In genomic region chr17:2177235-2177811, GRCh38 we compare ENCODE assay signal across 11 cellular contexts.
A peak's percentile ranks its signal among the peaks of the same experiment; 100 is the strongest.
DNase-seq lines count a peak whose midpoint lies in the region; ATAC-seq, FAIRE-seq and TF ChIP-seq lines count a peak whose summit lies in the region.
"Had no signal": no experiment of that assay in that cellular context is flagged by ENCODE, and none has a peak within 500 bp of the region (broad histone marks: within the 10 kb centered on the region; RNA-seq: fewer than 3 reads in every experiment).

No MANE protein-coding gene starts in this region.

- no peaks in the 10 kb centered on the region for H3K9me3 ChIP-seq in subcutaneous abdominal adipose tissue (ENCODE audit: control insufficient read depth in 5 of 5, low read length in 5 of 5)

- H3K36me3 ChIP-seq in brain microvascular endothelial cell (replicated peaks) = peaks cover 7% of the 10 kb centered on the region
- H3K36me3 ChIP-seq in subcutaneous abdominal adipose tissue (ENCODE audit: control insufficient read depth in 5 of 5, insufficient read depth in 5 of 5, low read length in 5 of 5) = peaks cover 0 to 3% (median 0%) of the 10 kb centered on the region in 5 donors

- H3K27ac Mint-ChIP-seq in activated T-cell treated with anti-CD3 and anti-CD28 coated beads, Interleukin-2, amount 50 U/mL, for 24 hours = no peak overlapping the region
- H3K27ac Mint-ChIP-seq: activated CD4-positive, alpha-beta T cell treated with anti-CD3 and anti-CD28 coated beads for 36 hours had no signal

- DNase-seq in NCI-H1417 (lab: John Stamatoyannopoulos, UW) (peak in 2 of 3 experiments; percentile 1 to 13), NCI-H1417 treated with DMSO at 0.1 percent for 48 hours (lab: John Stamatoyannopoulos, UW) (no peak), brain microvascular endothelial cell (no peak), left lobe of liver (ENCODE audit: low spot score) (no peak), RCC 7860 (ENCODE audit: low spot score) (no peak)
- DNase-seq in activated T-cell treated with anti-CD3 and anti-CD28 coated beads, Interleukin-2, amount 50 U/mL, for 24 hours = no peak
- DNase-seq: activated CD4-positive, alpha-beta T cell treated with anti-CD3 and anti-CD28 coated beads for 36 hours; RPMI8226 had no signal

- no peak overlapping the region for H3K4me3 Mint-ChIP-seq in activated T-cell treated with anti-CD3 and anti-CD28 coated beads, Interleukin-2, amount 50 U/mL, for 24 hours
- H3K4me3 Mint-ChIP-seq: activated CD4-positive, alpha-beta T cell treated with anti-CD3 and anti-CD28 coated beads for 36 hours had no signal

- H3K27ac ChIP-seq in brain microvascular endothelial cell = peak overlapping the region; percentile 99
- H3K27ac ChIP-seq in subcutaneous abdominal adipose tissue (ENCODE audit: low read depth, low read length) = peak overlapping the region; percentile 86
- H3K27ac ChIP-seq: parathyroid adenoma had no signal

- no peak overlapping the region for H3K4me3 ChIP-seq in brain microvascular endothelial cell (ENCODE audit: low read depth, low read length)
- H3K4me3 ChIP-seq in subcutaneous abdominal adipose tissue (ENCODE audit: low read depth in 1 of 5, low read length in 5 of 5) = no peak overlapping the region

- no peak overlapping the region for H3K9ac ChIP-seq in subcutaneous abdominal adipose tissue (ENCODE audit: low read length in 5 of 5)
- H3K9ac ChIP-seq: parathyroid adenoma had no signal

- H3K4me1 ChIP-seq in subcutaneous abdominal adipose tissue (ENCODE audit: control insufficient read depth in 5 of 5, insufficient read depth in 5 of 5, low read length in 5 of 5) = peaks cover 72 to 100% (median 99%) of the 10 kb centered on the region in 5 donors

- no peaks in the 10 kb centered on the region for H3K27me3 Mint-ChIP-seq in activated T-cell treated with anti-CD3 and anti-CD28 coated beads, Interleukin-2, amount 50 U/mL, for 24 hours
- H3K27me3 Mint-ChIP-seq: activated CD4-positive, alpha-beta T cell treated with anti-CD3 and anti-CD28 coated beads for 36 hours had no signal

- H3K36me3 Mint-ChIP-seq in activated T-cell treated with anti-CD3 and anti-CD28 coated beads, Interleukin-2, amount 50 U/mL, for 24 hours (ENCODE audit: low read depth) = peaks cover 79% of the 10 kb centered on the region

- H3K27me3 ChIP-seq in brain microvascular endothelial cell (replicated peaks) (no peaks in the 10 kb centered on the region), subcutaneous abdominal adipose tissue (ENCODE audit: control insufficient read depth in 5 of 5, insufficient read depth in 4 of 5, low read length in 5 of 5) (no peaks in the 10 kb centered on the region)

- in situ Hi-C loops in brain microvascular endothelial cell (cut with HindIII; ENCODE audit: low pct_ligation_motif_present, low sequenced_read_pairs) = loop anchor here (10.0 kb wide), 1 partner anchor 93 kb away; no protein-coding TSS in a partner anchor

- H3K9me3 Mint-ChIP-seq in activated T-cell treated with anti-CD3 and anti-CD28 coated beads, Interleukin-2, amount 50 U/mL, for 24 hours = no peaks in the 10 kb centered on the region

- no peak for FAIRE-seq in RCC 7860 (lab: Jason Lieb, UNC)

- ATAC-seq in left lobe of liver = peak; percentile 22
- ATAC-seq in GM21390 (IDR thresholded peaks at IDR 0.05; ENCODE audit: unreplicated experiment) = no peak
- ATAC-seq: activated CD4-positive, alpha-beta T cell treated with anti-CD3 and anti-CD28 coated beads for 36 hours had no signal

- peaks cover 2% of the 10 kb centered on the region for H3K4me1 Mint-ChIP-seq in activated T-cell treated with anti-CD3 and anti-CD28 coated beads, Interleukin-2, amount 50 U/mL, for 24 hours (ENCODE audit: low read depth)
- H3K4me1 Mint-ChIP-seq: activated CD4-positive, alpha-beta T cell treated with anti-CD3 and anti-CD28 coated beads for 36 hours had no signal

- no peak for TF ChIP-seq CTCF in brain microvascular endothelial cell (IDR thresholded peaks at IDR 0.05; ENCODE audit: low read depth, low read length, missing control alignments)

Comparison
In these comparisons a context has a peak if more than half of its experiments do, and no peak if none do; other contexts are left out.
1. DNase-seq: peak in NCI-H1417 (2 of 3); none in NCI-H1417 treated with DMSO at 0.1 percent for 48 hours (single experiment), brain microvascular endothelial cell (single experiment), left lobe of liver (single experiment), activated T-cell treated with anti-CD3 and anti-CD28 coated beads, Interleukin-2, amount 50 U/mL, for 24 hours (single experiment) and RCC 7860 (single experiment).